In genomic region chr10:48214701-48215100, GRCh38 we compare ENCODE assay signal across 9 cellular contexts. TPM values are rescaled to one million over a fixed set of nuclear protein-coding genes. Genes with fewer than 3 reads are reported as not detected.
"Had no signal": no experiment of that assay in that cellular context is flagged by ENCODE, and none has a peak within 500 bp of the region (broad histone marks: within the 10 kb centered on the region; RNA-seq: fewer than 3 reads in every experiment).

No MANE protein-coding gene starts in this region.

- DNase-seq: NCI-H1048, NCI-H1436 treated with DMSO at 0.1 percent for 48 hours, NCI-H187 treated with DMSO at 0.1 percent for 48 hours, Right ventricle myocardium superior, SIG-M5 had no signal

- H3K4me3 ChIP-seq: SJSA1, SK-N-MC had no signal

- H3K4me1 ChIP-seq: SJSA1 had no signal

- H3K27ac ChIP-seq: KMS-11, SJSA1, SK-N-MC had no signal

- H3K36me3 ChIP-seq: SJSA1 had no signal

RNA-seq across cellular contexts. Expression of gene FRMPD2, which starts 59.8 kb away (rescaled TPM):
- total RNA-seq: HT1080 had no signal
